ENCODE assay signal across 14 cellular contexts in the genomic region with DNA sequence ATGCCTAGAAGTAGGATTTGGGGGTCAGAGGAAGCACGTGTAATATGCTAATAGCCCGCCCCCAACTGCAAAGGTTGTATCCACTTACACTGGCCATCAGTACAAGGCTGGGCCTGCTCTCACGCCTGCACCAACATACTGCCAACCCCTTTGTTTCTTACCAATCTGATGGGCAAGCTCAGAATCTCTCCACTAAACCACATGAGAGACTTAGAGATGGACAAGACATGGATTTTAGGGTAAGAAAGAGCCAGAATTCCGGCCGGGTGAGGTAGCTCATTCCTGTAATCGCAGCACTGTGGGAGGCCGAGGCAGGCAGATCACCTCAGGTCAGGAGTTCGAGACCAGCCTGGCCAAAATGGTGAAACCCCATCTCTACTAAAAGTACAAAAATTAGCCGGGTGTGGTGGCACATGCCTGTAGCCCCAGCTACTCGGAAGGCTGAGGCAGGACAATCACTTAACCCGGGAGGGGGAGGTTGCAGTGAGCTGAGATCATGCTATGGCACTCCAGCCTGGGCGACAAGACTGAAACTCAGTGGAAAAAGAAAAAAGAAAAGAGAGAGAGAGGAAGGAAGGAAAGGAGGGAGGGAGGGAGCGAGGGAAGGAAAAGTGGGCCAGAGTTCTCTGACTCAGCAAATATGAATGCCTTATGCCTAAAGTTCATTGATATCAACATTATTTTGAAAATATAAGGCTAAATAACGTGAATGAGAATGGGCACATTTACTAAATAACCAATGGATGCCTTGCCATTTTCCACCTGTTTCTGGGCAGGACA.
DNase-seq lines count a peak whose midpoint lies in the region; ATAC-seq, FAIRE-seq and TF ChIP-seq lines count a peak whose summit lies in the region.
"Had no signal": no experiment of that assay in that cellular context is flagged by ENCODE, and none has a peak within 500 bp of the region (broad histone marks: within the 10 kb centered on the region; RNA-seq: fewer than 3 reads in every experiment).

No MANE protein-coding gene starts in this region.

- TF ChIP-seq POLR2A in endothelial cell of umbilical vein (IDR thresholded peaks at IDR 0.05; ENCODE audit: low read depth, low read length) (no peak), sigmoid colon (IDR thresholded peaks at IDR 0.05) (no peak)

- no peaks in the 10 kb centered on the region; the same call in 1 of the 2 replicates for H3K36me3 ChIP-seq in PC-3 (ENCODE audit: low read depth, low read length)
- H3K36me3 ChIP-seq in endothelial cell of umbilical vein (ENCODE audit: control insufficient read depth in 2 of 2, extremely low read depth in 1 of 2, insufficient read depth in 2 of 2, low read length in 2 of 2), result no peaks in the 10 kb centered on the region
- H3K36me3 ChIP-seq in sigmoid colon, result no peaks in the 10 kb centered on the region

- H3K4me2 ChIP-seq in PC-3 (ENCODE audit: low read length), result peak overlapping the region; percentile 86
- H3K4me2 ChIP-seq in endothelial cell of umbilical vein (ENCODE audit: insufficient read depth, low read length), result peak overlapping the region; percentile 64

- ATAC-seq in PC-3, result no peak
- ATAC-seq in HG03460 (IDR thresholded peaks at IDR 0.05; ENCODE audit: unreplicated experiment), result no peak
- ATAC-seq in HG02938 (IDR thresholded peaks at IDR 0.05; ENCODE audit: unreplicated experiment), result no peak
- ATAC-seq: stimulated activated effector memory CD8-positive, alpha-beta T cell treated with anti-CD3 and anti-CD28 coated beads, Interleukin-12 subunit alpha, Interleukin-12 subunit beta, amount 100 ng/mL, for 72 hours had no signal

- H3K9ac ChIP-seq in PC-3 (ENCODE audit: low read length) (peak overlapping the region; percentile 27; the same call in 1 of the 2 replicates), endothelial cell of umbilical vein (replicated peaks; ENCODE audit: extremely low read depth, insufficient read depth, low read length) (peak overlapping the region; percentile 25)

- H3K9me3 Mint-ChIP-seq in Calu3 (ENCODE audit: low read depth, unreplicated experiment), result no peaks in the 10 kb centered on the region
- H3K9me3 Mint-ChIP-seq: brain; memory B cell; stimulated activated effector memory CD8-positive, alpha-beta T cell treated with anti-CD3 and anti-CD28 coated beads, Interleukin-12 subunit alpha, Interleukin-12 subunit beta, amount 100 ng/mL, for 72 hours had no signal

- DNase-seq in Calu3, result no peak
- DNase-seq in PC-3, result no peak
- no peak for DNase-seq in endothelial cell of umbilical vein (ENCODE audit: low read depth, low spot score)
- DNase-seq in sigmoid colon, result no peak
- no peak for DNase-seq in SK-N-DZ (ENCODE audit: low spot score)
- DNase-seq in NCI-H1105 treated with DMSO at 0.1 percent for 48 hours (lab: John Stamatoyannopoulos, UW), result no peak
- DNase-seq: activated CD4-positive, alpha-beta T cell treated with anti-CD3 and anti-CD28 coated beads for 48 hours; MV-4-11; stimulated activated CD4-positive, alpha-beta T cell treated with anti-CD3 and anti-CD28 coated beads, Interleukin-4, amount 100 ng/mL, for 1 hour had no signal

- no peaks in the 10 kb centered on the region for H3K9me1 ChIP-seq in endothelial cell of umbilical vein (replicated peaks; ENCODE audit: control insufficient read depth, extremely low read depth, insufficient read depth, low read length)

- no peaks in the 10 kb centered on the region for H3K27me3 ChIP-seq in PC-3 (ENCODE audit: low read length)
- no peaks in the 10 kb centered on the region for H3K27me3 ChIP-seq in endothelial cell of umbilical vein (ENCODE audit: control insufficient read depth in 2 of 2, insufficient read depth in 2 of 2, low read length in 2 of 2)
- H3K27me3 ChIP-seq in sigmoid colon, result no peaks in the 10 kb centered on the region

- peaks cover 29% of the 10 kb centered on the region for H3K4me1 ChIP-seq in PC-3 (ENCODE audit: insufficient read depth, low read length)
- H3K4me1 ChIP-seq in endothelial cell of umbilical vein (ENCODE audit: control insufficient read depth, extremely low read depth, insufficient read depth, low read length), result peaks cover 18% of the 10 kb centered on the region
- peaks cover 0 to 39% (median 35%) of the 10 kb centered on the region in 4 donors for H3K4me1 ChIP-seq in sigmoid colon

- 87% methylated on average over 14 of the region's 14 CpGs for WGBS in sigmoid colon, 2 donors

- intact Hi-C loops in Calu3 (cut with micrococcal nuclease; ENCODE audit: unreplicated experiment), result no loop called here
- intact Hi-C loops in PC-3 (cut with micrococcal nuclease), result loop anchor here (5.0 to 10.0 kb wide), 2 partner anchors 181 to 259 kb away; no protein-coding TSS in a partner anchor
- intact Hi-C loops in endothelial cell of umbilical vein (cut with micrococcal nuclease), result loop anchor here (1.0 to 2.0 kb wide), 3 partner anchors 14 to 383 kb away; no protein-coding TSS in a partner anchor
- intact Hi-C loops in sigmoid colon (cut with DNase I), result loop anchor here (10.0 kb wide), 1 partner anchor 259 kb away; no protein-coding TSS in a partner anchor

- peaks cover 5% of the 10 kb centered on the region for H3K36me3 Mint-ChIP-seq in Calu3 (ENCODE audit: insufficient read depth, unreplicated experiment)
- H3K36me3 Mint-ChIP-seq: memory B cell; stimulated activated effector memory CD8-positive, alpha-beta T cell treated with anti-CD3 and anti-CD28 coated beads, Interleukin-12 subunit alpha, Interleukin-12 subunit beta, amount 100 ng/mL, for 72 hours had no signal

- peaks cover 11% of the 10 kb centered on the region for H3K27me3 Mint-ChIP-seq in Calu3 (ENCODE audit: unreplicated experiment)

- no peak for FAIRE-seq in endothelial cell of umbilical vein (lab: Jason Lieb, UNC)

- H3K9me2 ChIP-seq in PC-3 (replicated peaks; ENCODE audit: low read length), result no peaks in the 10 kb centered on the region

- POLR2A ChIA-PET in PC-3 (lab: Charles Lee; ENCODE audit: unreplicated experiment), result no interaction called here
- POLR2A ChIA-PET in endothelial cell of umbilical vein (lab: Charles Lee), result interaction anchor here (1.5 kb wide), 1 partner anchor 14 kb away, joined by 4 read pairs; no protein-coding TSS in a partner anchor

- H3K4me3 ChIP-seq in PC-3 (ENCODE audit: low read length) (peak overlapping the region; percentile 57), endothelial cell of umbilical vein (replicated peaks in 1 of 3; ENCODE audit: insufficient read depth in 1 of 3, low read depth in 1 of 3, low read length in 3 of 3) (peak overlapping the region in 1 of 3 experiments; percentile 9), sigmoid colon (no peak overlapping the region)

- H3K27ac Mint-ChIP-seq in Calu3 (ENCODE audit: unreplicated experiment), result peak overlapping the region; percentile 52
- H3K27ac Mint-ChIP-seq: memory B cell; stimulated activated effector memory CD8-positive, alpha-beta T cell treated with anti-CD3 and anti-CD28 coated beads, Interleukin-12 subunit alpha, Interleukin-12 subunit beta, amount 100 ng/mL, for 72 hours had no signal

- BruUV-seq in Calu3 (replicated peaks; lab: Mats Ljungman, UMichigan) (no TSS peak), PC-3 (replicated peaks; lab: Mats Ljungman, UMichigan) (no TSS peak), endothelial cell of umbilical vein (replicated peaks; lab: Mats Ljungman, UMichigan) (no TSS peak)

- CTCF ChIA-PET in Calu3 (lab: Charles Lee) (interaction anchor here (0.6 to 1.0 kb wide), 3 partner anchors 10 to 15 kb away, joined by 3 to 7 read pairs (median 4); no protein-coding TSS in a partner anchor), PC-3 (lab: Charles Lee) (interaction anchor here (1.7 kb wide), 1 partner anchor 14 kb away, joined by 4 read pairs; no protein-coding TSS in a partner anchor), endothelial cell of umbilical vein (lab: Charles Lee) (interaction anchor here (1.2 to 9.2 kb wide), 9 partner anchors 8 to 648 kb away, joined by 4 to 161 read pairs (median 19); a partner anchor contains a TSS)

- H3K4me1 Mint-ChIP-seq in Calu3 (ENCODE audit: low read depth, unreplicated experiment), result no peaks in the 10 kb centered on the region

- H3F3A ChIP-seq in PC-3 (ENCODE audit: low read length, unreplicated experiment), result no peaks in the 10 kb centered on the region

- no peak for TF ChIP-seq EP300 in sigmoid colon (IDR thresholded peaks at IDR 0.05)

- dilution Hi-C loops in endothelial cell of umbilical vein (cut with MboI; ENCODE audit: extremely low pct_ligation_motif_present, low sequenced_read_pairs), result no loop called here

- H3K27ac ChIP-seq in PC-3 (ENCODE audit: low read length) (peak overlapping the region; percentile 90), endothelial cell of umbilical vein (ENCODE audit: insufficient read depth, low read depth, low read length) (peak overlapping the region; percentile 54), sigmoid colon (peak overlapping the region; percentile 46 to 66 (median 55))

- H3K79me2 ChIP-seq in PC-3 (ENCODE audit: low read length) (no peaks in the 10 kb centered on the region), endothelial cell of umbilical vein (ENCODE audit: control insufficient read depth, insufficient read depth, low read length) (no peaks in the 10 kb centered on the region)

- TF ChIP-seq CTCF in Calu3 (IDR thresholded peaks at IDR 0.05; ENCODE audit: unreplicated experiment) (no peak), PC-3 (conservative IDR thresholded peaks at IDR 0.05; ENCODE audit: low read depth, low read length) (no peak), endothelial cell of umbilical vein (IDR thresholded peaks at IDR 0.05; ENCODE audit: extremely low read depth in 1 of 2, insufficient read depth in 1 of 2, low read depth in 1 of 2, low read length in 2 of 2) (no peak), sigmoid colon (IDR thresholded peaks at IDR 0.05) (no peak)

- H4K20me1 ChIP-seq in PC-3 (ENCODE audit: low read length), result no peaks in the 10 kb centered on the region
- H4K20me1 ChIP-seq in endothelial cell of umbilical vein (replicated peaks; ENCODE audit: control insufficient read depth, extremely low read depth, insufficient read depth, low read length), result no peaks in the 10 kb centered on the region

- H3K9me3 ChIP-seq in PC-3 (ENCODE audit: low read length), result no peaks in the 10 kb centered on the region
- no peaks in the 10 kb centered on the region for H3K9me3 ChIP-seq in endothelial cell of umbilical vein (replicated peaks; ENCODE audit: control insufficient read depth, insufficient read depth, low read length)
- no peaks in the 10 kb centered on the region for H3K9me3 ChIP-seq in sigmoid colon

- peak overlapping the region; percentile 64; the same call in 1 of the 2 replicates for H2AFZ ChIP-seq in PC-3 (ENCODE audit: low read length)
- peak overlapping the region; percentile 24 for H2AFZ ChIP-seq in endothelial cell of umbilical vein (ENCODE audit: low read depth, low read length)

- H3K4me3 Mint-ChIP-seq in Calu3 (ENCODE audit: low read depth, unreplicated experiment), result no peak overlapping the region
- H3K4me3 Mint-ChIP-seq: brain; memory B cell; stimulated activated effector memory CD8-positive, alpha-beta T cell treated with anti-CD3 and anti-CD28 coated beads, Interleukin-12 subunit alpha, Interleukin-12 subunit beta, amount 100 ng/mL, for 72 hours had no signal

TF ChIP-seq in endothelial cell of umbilical vein, 7 proteins besides CTCF, POLR2A, EP300 and RAD21 (continues in another document):
- no peak for TF ChIP-seq FOS (IDR thresholded peaks at IDR 0.05; ENCODE audit: borderline replicate concordance, insufficient read depth, low read length)
- no peak for TF ChIP-seq POLR2AphosphoS5 (IDR thresholded peaks at IDR 0.05; ENCODE audit: insufficient read depth, low read depth, low read length)
- TF ChIP-seq MYC (IDR thresholded peaks at IDR 0.05; ENCODE audit: low read depth, low read length), result no peak
